ENCODE assay signal across 9 cellular contexts in genomic region chr3:64489361-64490044, GRCh38.
DNase-seq lines count a peak whose midpoint lies in the region; ATAC-seq and TF ChIP-seq lines count a peak whose summit lies in the region.
"Had no signal": no experiment of that assay in that cellular context is flagged by ENCODE, and none has a peak within 500 bp of the region (broad histone marks: within the 10 kb centered on the region; RNA-seq: fewer than 3 reads in every experiment).

No MANE protein-coding gene starts in this region.

- H4K20me1 ChIP-seq in smooth muscle cell (ENCODE audit: low read depth), result no peaks in the 10 kb centered on the region

- H3K27me3 ChIP-seq in HUES64 (ENCODE audit: insufficient read depth, low read length), result peaks cover 9% of the 10 kb centered on the region
- peaks cover 13% of the 10 kb centered on the region for H3K27me3 ChIP-seq in NT2/D1 (ENCODE audit: insufficient read depth, insufficient read length)
- no peaks in the 10 kb centered on the region for H3K27me3 ChIP-seq in smooth muscle cell (ENCODE audit: low read depth)

- 14% methylated on average over 23 of the region's 23 CpGs for WGBS in HUES64
- WGBS in smooth muscle cell (ENCODE audit: low lambda C conversion rate), result 25% methylated on average over 23 of the region's 23 CpGs

- H3K9me3 ChIP-seq in HUES64 (ENCODE audit: insufficient read depth, low read depth, low read length), result no peaks in the 10 kb centered on the region
- H3K9me3 ChIP-seq in NT2/D1 (ENCODE audit: insufficient read depth, low read length), result no peaks in the 10 kb centered on the region
- H3K9me3 ChIP-seq in smooth muscle cell (replicated peaks; ENCODE audit: low read depth), result no peaks in the 10 kb centered on the region

- ATAC-seq in GM19395 (IDR thresholded peaks at IDR 0.05; ENCODE audit: unreplicated experiment), result no peak

- peak overlapping the region; percentile 40 for H3K4me3 ChIP-seq in HUES64 (ENCODE audit: low read length)
- H3K4me3 ChIP-seq in NT2/D1 (ENCODE audit: insufficient read length, low read depth), result no peak overlapping the region
- H3K4me3 ChIP-seq in smooth muscle cell, result peak overlapping the region; percentile 19

- DNase-seq in NT2/D1 (ENCODE audit: low read depth, low spot score) (peak; percentile 87), iPS DF 4.7 (ENCODE audit: extremely low read depth, low spot score) (peak; percentile 71), smooth muscle cell (lab: John Stamatoyannopoulos, UW; ENCODE audit: unreplicated experiment) (no peak), NCI-H2081 treated with DMSO at 0.1 percent for 48 hours (lab: John Stamatoyannopoulos, UW) (no peak), germinal center (ENCODE audit: low spot score) (no peak)
- DNase-seq in activated effector memory CD4-positive, alpha-beta T cell treated with anti-CD3 and anti-CD28 coated beads, Interleukin-2, amount 50 U/mL, for 16 hours, result no peak
- DNase-seq: activated gamma-delta T cell had no signal

- H3K36me3 ChIP-seq in HUES64 (ENCODE audit: insufficient read depth, low read length), result no peaks in the 10 kb centered on the region
- H3K36me3 ChIP-seq in NT2/D1 (ENCODE audit: insufficient read depth, insufficient read length, low read length), result no peaks in the 10 kb centered on the region
- H3K36me3 ChIP-seq in smooth muscle cell (ENCODE audit: low read depth), result no peaks in the 10 kb centered on the region

- peak overlapping the region; percentile 78 for H3K4me2 ChIP-seq in smooth muscle cell

- H2AFZ ChIP-seq in smooth muscle cell (ENCODE audit: low read depth), result peak overlapping the region; percentile 70

- no peak for TF ChIP-seq CTCF in smooth muscle cell (IDR thresholded peaks at IDR 0.05; ENCODE audit: borderline replicate concordance, insufficient read depth, poor library complexity, severe bottlenecking)

- H3K9ac ChIP-seq in HUES64 (ENCODE audit: low read depth, low read length), result peak overlapping the region; percentile 23; the same call in 1 of the 2 replicates
- peak overlapping the region; percentile 58 for H3K9ac ChIP-seq in NT2/D1 (ENCODE audit: insufficient read length, low read depth)
- no peak overlapping the region for H3K9ac ChIP-seq in smooth muscle cell (ENCODE audit: low read depth)

- H3K27ac ChIP-seq in HUES64 (ENCODE audit: low read depth, low read length), result no peak overlapping the region
- H3K27ac ChIP-seq in smooth muscle cell (ENCODE audit: low read depth), result no peak overlapping the region

- peaks cover 25% of the 10 kb centered on the region for H3K4me1 ChIP-seq in HUES64 (ENCODE audit: insufficient read depth, low read length)
- H3K4me1 ChIP-seq in NT2/D1 (ENCODE audit: insufficient read depth, insufficient read length), result peaks cover 10% of the 10 kb centered on the region
- peaks cover 28% of the 10 kb centered on the region for H3K4me1 ChIP-seq in smooth muscle cell (ENCODE audit: low read depth)

- no peaks in the 10 kb centered on the region for H3K79me2 ChIP-seq in smooth muscle cell (ENCODE audit: low read depth)

- no peaks in the 10 kb centered on the region for H3F3A ChIP-seq in smooth muscle cell (ENCODE audit: low read depth)

Comparison
In these comparisons a context has a peak if more than half of its experiments do, and no peak if none do; other contexts are left out.
1. DNase-seq: peak in NT2/D1 (single experiment) and iPS DF 4.7 (single experiment); none in smooth muscle cell (single experiment), activated effector memory CD4-positive, alpha-beta T cell treated with anti-CD3 and anti-CD28 coated beads, Interleukin-2, amount 50 U/mL, for 16 hours (single experiment), NCI-H2081 treated with DMSO at 0.1 percent for 48 hours (single experiment) and germinal center (single experiment).